ENCODE assay signal across 18 cellular contexts in genomic region chr2:239780236-239780997, GRCh38.
"Had no signal": no experiment of that assay in that cellular context is flagged by ENCODE, and none has a peak within 500 bp of the region (broad histone marks: within the 10 kb centered on the region; RNA-seq: fewer than 3 reads in every experiment).

No MANE protein-coding gene starts in this region.

- H3K9me3 Mint-ChIP-seq: activated CD4-positive, alpha-beta T cell treated with anti-CD3 and anti-CD28 coated beads, Interleukin-2, amount 10 ng/mL, durations not matched to agents 24 days and 14 days; activated T-cell treated with anti-CD3 and anti-CD28 coated beads, Interleukin-2, amount 50 U/mL, for 72 hours had no signal

- H3K36me3 ChIP-seq: brain microvascular endothelial cell, gastroesophageal sphincter, heart right ventricle, SJSA1, uterus had no signal

- H3K27ac ChIP-seq: brain microvascular endothelial cell, gastroesophageal sphincter, heart right ventricle, SJSA1, testis, uterus had no signal

- H3K4me3 ChIP-seq: gastroesophageal sphincter, heart right ventricle, SJSA1, testis, uterus had no signal

- FAIRE-seq: small intestine, TTC549 had no signal

- DNase-seq: activated B cell treated with CpG ODN at 0.5 μM for 24 hours; activated CD4-positive, alpha-beta T cell treated with anti-CD3 and anti-CD28 coated beads, Interleukin-2, amount 10 ng/mL, durations not matched to agents 24 days and 14 days; activated gamma-delta T cell; activated naive CD8-positive, alpha-beta T cell treated with anti-CD3 and anti-CD28 coated beads for 36 hours; activated T-cell treated with anti-CD3 and anti-CD28 coated beads, Interleukin-2, amount 50 U/mL, for 72 hours; brain microvascular endothelial cell; cerebellar nuclear complex; dermis blood vessel endothelial cell; erythroblast; heart right ventricle; small intestine; T-helper 2 cell; uterus had no signal

- H3K4me3 Mint-ChIP-seq: activated B cell treated with CpG ODN at 0.5 μM for 24 hours; activated CD4-positive, alpha-beta T cell treated with anti-CD3 and anti-CD28 coated beads, Interleukin-2, amount 10 ng/mL, durations not matched to agents 24 days and 14 days; activated naive CD8-positive, alpha-beta T cell treated with anti-CD3 and anti-CD28 coated beads for 36 hours; activated T-cell treated with anti-CD3 and anti-CD28 coated beads, Interleukin-2, amount 50 U/mL, for 72 hours; stimulated activated naive CD8-positive, alpha-beta T cell treated with anti-CD3 and anti-CD28 coated beads, Interleukin-15, Interleukin-2, amounts not matched to agents 100 ng/mL and 50 ng/mL, for 24 hours had no signal

- H3K9me3 ChIP-seq: SJSA1, testis, uterus had no signal

- H3K27me3 ChIP-seq: brain microvascular endothelial cell, testis, uterus had no signal

- H3K27ac Mint-ChIP-seq: activated B cell treated with CpG ODN at 0.5 μM for 24 hours; activated CD4-positive, alpha-beta T cell treated with anti-CD3 and anti-CD28 coated beads, Interleukin-2, amount 10 ng/mL, durations not matched to agents 24 days and 14 days; activated naive CD8-positive, alpha-beta T cell treated with anti-CD3 and anti-CD28 coated beads for 36 hours; activated T-cell treated with anti-CD3 and anti-CD28 coated beads, Interleukin-2, amount 50 U/mL, for 72 hours; stimulated activated naive CD8-positive, alpha-beta T cell treated with anti-CD3 and anti-CD28 coated beads, Interleukin-15, Interleukin-2, amounts not matched to agents 100 ng/mL and 50 ng/mL, for 24 hours had no signal

- H3K4me1 Mint-ChIP-seq: activated CD4-positive, alpha-beta T cell treated with anti-CD3 and anti-CD28 coated beads, Interleukin-2, amount 10 ng/mL, durations not matched to agents 24 days and 14 days; activated naive CD8-positive, alpha-beta T cell treated with anti-CD3 and anti-CD28 coated beads for 36 hours had no signal

- H3K4me1 ChIP-seq: gastroesophageal sphincter, heart right ventricle, testis, uterus had no signal
